ENCODE assay signal across 11 cellular contexts in genomic region chr6:21992178-21992967, GRCh38.
DNase-seq lines count a peak whose midpoint lies in the region; ATAC-seq, FAIRE-seq and TF ChIP-seq lines count a peak whose summit lies in the region.
"Had no signal": no experiment of that assay in that cellular context is flagged by ENCODE, and none has a peak within 500 bp of the region (broad histone marks: within the 10 kb centered on the region; RNA-seq: fewer than 3 reads in every experiment).

No MANE protein-coding gene starts in this region.

- H3K9me1 ChIP-seq in endothelial cell of umbilical vein (replicated peaks; ENCODE audit: control insufficient read depth, extremely low read depth, insufficient read depth, low read length) = no peaks in the 10 kb centered on the region

- H3K36me3 ChIP-seq in endothelial cell of umbilical vein (ENCODE audit: control insufficient read depth in 2 of 2, extremely low read depth in 1 of 2, insufficient read depth in 2 of 2, low read length in 2 of 2) = no peaks in the 10 kb centered on the region
- no peaks in the 10 kb centered on the region for H3K36me3 ChIP-seq in CD8-positive, alpha-beta T cell (ENCODE audit: insufficient read depth, low read length)

- no peak for TF ChIP-seq POLR2A in endothelial cell of umbilical vein (IDR thresholded peaks at IDR 0.05; ENCODE audit: low read depth, low read length)

- no peak overlapping the region for H3K9ac ChIP-seq in endothelial cell of umbilical vein (replicated peaks; ENCODE audit: extremely low read depth, insufficient read depth, low read length)
- H3K9ac ChIP-seq: parathyroid adenoma had no signal

- no peak overlapping the region for H3K4me3 ChIP-seq in endothelial cell of umbilical vein (replicated peaks in 1 of 3; ENCODE audit: insufficient read depth in 1 of 3, low read depth in 1 of 3, low read length in 3 of 3)
- H3K4me3 ChIP-seq in CD8-positive, alpha-beta T cell (ENCODE audit: low read depth, low read length) = no peak overlapping the region

- CTCF ChIA-PET in endothelial cell of umbilical vein (lab: Charles Lee) = interaction anchor here (0.8 to 1.4 kb wide), 2 partner anchors 9 to 54 kb away, joined by 3 read pairs; no protein-coding TSS in a partner anchor
- CTCF ChIA-PET in CD8-positive, alpha-beta T cell (lab: Charles Lee) = no interaction called here

- H2AFZ ChIP-seq in endothelial cell of umbilical vein (ENCODE audit: low read depth, low read length) = no peak overlapping the region
- H2AFZ ChIP-seq: parathyroid adenoma had no signal

- no TSS peak for BruUV-seq in endothelial cell of umbilical vein (replicated peaks; lab: Mats Ljungman, UMichigan)

- ATAC-seq in activated naive CD4-positive, alpha-beta T cell treated with anti-CD3 and anti-CD28 coated beads, Interleukin-2, amount 50 U/mL, for 72 hours = peak; percentile 83 to 88
- peak; percentile 73 for ATAC-seq in stimulated activated naive CD8-positive, alpha-beta T cell treated with anti-CD3 and anti-CD28 coated beads, Interleukin-15, amount 100 ng/mL, for 72 hours
- no peak for ATAC-seq in CD8-positive, alpha-beta T cell
- no peak for ATAC-seq in HG03521 (IDR thresholded peaks at IDR 0.05; ENCODE audit: unreplicated experiment)

- H3K79me2 ChIP-seq in endothelial cell of umbilical vein (ENCODE audit: control insufficient read depth, insufficient read depth, low read length) = no peaks in the 10 kb centered on the region
- H3K79me2 ChIP-seq: parathyroid adenoma had no signal

- no peaks in the 10 kb centered on the region for H3K9me3 Mint-ChIP-seq in activated naive CD4-positive, alpha-beta T cell treated with anti-CD3 and anti-CD28 coated beads, Interleukin-2, amount 50 U/mL, for 72 hours
- no peaks in the 10 kb centered on the region for H3K9me3 Mint-ChIP-seq in stimulated activated naive CD8-positive, alpha-beta T cell treated with anti-CD3 and anti-CD28 coated beads, Interleukin-15, amount 100 ng/mL, for 72 hours
- H3K9me3 Mint-ChIP-seq in CD8-positive, alpha-beta T cell = no peaks in the 10 kb centered on the region
- H3K9me3 Mint-ChIP-seq: activated T-cell treated with anti-CD3 and anti-CD28 coated beads, Interleukin-2, amount 50 U/mL, for 4 hours had no signal

- no peak overlapping the region for H3K4me3 Mint-ChIP-seq in stimulated activated naive CD8-positive, alpha-beta T cell treated with anti-CD3 and anti-CD28 coated beads, Interleukin-15, amount 100 ng/mL, for 72 hours
- H3K4me3 Mint-ChIP-seq in CD8-positive, alpha-beta T cell = no peak overlapping the region
- H3K4me3 Mint-ChIP-seq: activated T-cell treated with anti-CD3 and anti-CD28 coated beads, Interleukin-2, amount 50 U/mL, for 4 hours had no signal

- peaks cover 12% of the 10 kb centered on the region for H3K4me1 ChIP-seq in endothelial cell of umbilical vein (ENCODE audit: control insufficient read depth, extremely low read depth, insufficient read depth, low read length)
- peaks cover 6% of the 10 kb centered on the region for H3K4me1 ChIP-seq in CD8-positive, alpha-beta T cell (ENCODE audit: insufficient read depth, low read length)

- H3K4me1 Mint-ChIP-seq in stimulated activated naive CD8-positive, alpha-beta T cell treated with anti-CD3 and anti-CD28 coated beads, Interleukin-15, amount 100 ng/mL, for 72 hours = peaks cover 13% of the 10 kb centered on the region
- H3K4me1 Mint-ChIP-seq in CD8-positive, alpha-beta T cell (ENCODE audit: low read depth) = peaks cover 8% of the 10 kb centered on the region

- no peaks in the 10 kb centered on the region for H3K36me3 Mint-ChIP-seq in activated naive CD4-positive, alpha-beta T cell treated with anti-CD3 and anti-CD28 coated beads, Interleukin-2, amount 50 U/mL, for 72 hours
- H3K36me3 Mint-ChIP-seq in CD8-positive, alpha-beta T cell = no peaks in the 10 kb centered on the region

- H3K27me3 ChIP-seq in endothelial cell of umbilical vein (ENCODE audit: control insufficient read depth in 2 of 2, insufficient read depth in 2 of 2, low read length in 2 of 2) = no peaks in the 10 kb centered on the region
- H3K27me3 ChIP-seq in CD8-positive, alpha-beta T cell (ENCODE audit: insufficient read depth, low read length) = no peaks in the 10 kb centered on the region

- H4K20me1 ChIP-seq in endothelial cell of umbilical vein (replicated peaks; ENCODE audit: control insufficient read depth, extremely low read depth, insufficient read depth, low read length) = no peaks in the 10 kb centered on the region

- DNase-seq in activated naive CD4-positive, alpha-beta T cell treated with anti-CD3 and anti-CD28 coated beads, Interleukin-2, amount 50 U/mL, for 72 hours (ENCODE audit: low spot score in 2 of 2) = no peak
- DNase-seq in activated naive CD4-positive, alpha-beta T cell treated with Interleukin-2 at 50 U/mL for 16 hours = no peak
- peak; percentile 40 for DNase-seq in RKO (ENCODE audit: low spot score)
- no peak for DNase-seq in endothelial cell of umbilical vein (ENCODE audit: low read depth, low spot score)
- no peak for DNase-seq in stimulated activated naive CD8-positive, alpha-beta T cell treated with anti-CD3 and anti-CD28 coated beads, Interleukin-15, amount 100 ng/mL, for 72 hours
- no peak for DNase-seq in CD8-positive, alpha-beta T cell
- DNase-seq in HUDEP-2 (lab: John Stamatoyannopoulos, UW; ENCODE audit: unreplicated experiment in 76 of 76) = no peak
- DNase-seq: activated T-cell treated with anti-CD3 and anti-CD28 coated beads, Interleukin-2, amount 50 U/mL, for 4 hours had no signal

- TF ChIP-seq CTCF in endothelial cell of umbilical vein (IDR thresholded peaks at IDR 0.05; ENCODE audit: extremely low read depth in 1 of 2, insufficient read depth in 1 of 2, low read depth in 1 of 2, low read length in 2 of 2) = no peak
- no peak for TF ChIP-seq CTCF in CD8-positive, alpha-beta T cell (IDR thresholded peaks at IDR 0.05)

- dilution Hi-C loops in endothelial cell of umbilical vein (cut with MboI; ENCODE audit: extremely low pct_ligation_motif_present, low sequenced_read_pairs) = no loop called here

- H3K9me3 ChIP-seq in endothelial cell of umbilical vein (replicated peaks; ENCODE audit: control insufficient read depth, insufficient read depth, low read length) = no peaks in the 10 kb centered on the region
- no peaks in the 10 kb centered on the region for H3K9me3 ChIP-seq in CD8-positive, alpha-beta T cell (ENCODE audit: low read length)

- no peak for FAIRE-seq in endothelial cell of umbilical vein (lab: Jason Lieb, UNC)
- FAIRE-seq: islet of Langerhans had no signal

- no peak overlapping the region for H3K4me2 ChIP-seq in endothelial cell of umbilical vein (ENCODE audit: insufficient read depth, low read length)

- intact Hi-C loops in endothelial cell of umbilical vein (cut with micrococcal nuclease) = no loop called here
- intact Hi-C loops in CD8-positive, alpha-beta T cell (cut with DNase I, micrococcal nuclease) = no loop called here

- H3K27me3 Mint-ChIP-seq in stimulated activated naive CD8-positive, alpha-beta T cell treated with anti-CD3 and anti-CD28 coated beads, Interleukin-15, amount 100 ng/mL, for 72 hours = no peaks in the 10 kb centered on the region
- no peaks in the 10 kb centered on the region for H3K27me3 Mint-ChIP-seq in CD8-positive, alpha-beta T cell (ENCODE audit: low read depth)

- no peak overlapping the region for H3K27ac ChIP-seq in endothelial cell of umbilical vein (ENCODE audit: insufficient read depth, low read depth, low read length)
- H3K27ac ChIP-seq in CD8-positive, alpha-beta T cell (ENCODE audit: low read depth, low read length) = no peak overlapping the region
- H3K27ac ChIP-seq: parathyroid adenoma had no signal

- POLR2A ChIA-PET in endothelial cell of umbilical vein (lab: Charles Lee) = no interaction called here
- POLR2A ChIA-PET in CD8-positive, alpha-beta T cell (lab: Charles Lee) = no interaction called here

- no peak overlapping the region for H3K27ac Mint-ChIP-seq in activated naive CD4-positive, alpha-beta T cell treated with anti-CD3 and anti-CD28 coated beads, Interleukin-2, amount 50 U/mL, for 72 hours
- no peak overlapping the region for H3K27ac Mint-ChIP-seq in stimulated activated naive CD8-positive, alpha-beta T cell treated with anti-CD3 and anti-CD28 coated beads, Interleukin-15, amount 100 ng/mL, for 72 hours
- H3K27ac Mint-ChIP-seq in CD8-positive, alpha-beta T cell = no peak overlapping the region

TF ChIP-seq in endothelial cell of umbilical vein, 7 proteins besides CTCF, POLR2A, EP300 and RAD21:
- TF ChIP-seq MAX (IDR thresholded peaks at IDR 0.05; ENCODE audit: insufficient read depth, insufficient read length) (no peak), FOS (IDR thresholded peaks at IDR 0.05; ENCODE audit: borderline replicate concordance, insufficient read depth, low read length) (peak; percentile 36)

Comparison
In these comparisons a context has a peak if more than half of its experiments do, and no peak if none do; other contexts are left out.
1. ATAC-seq: peak in activated naive CD4-positive, alpha-beta T cell treated with anti-CD3 and anti-CD28 coated beads, Interleukin-2, amount 50 U/mL, for 72 hours (2 of 2) and stimulated activated naive CD8-positive, alpha-beta T cell treated with anti-CD3 and anti-CD28 coated beads, Interleukin-15, amount 100 ng/mL, for 72 hours (single experiment); none in CD8-positive, alpha-beta T cell (single experiment) and HG03521 (single experiment).